In the genomic region with DNA sequence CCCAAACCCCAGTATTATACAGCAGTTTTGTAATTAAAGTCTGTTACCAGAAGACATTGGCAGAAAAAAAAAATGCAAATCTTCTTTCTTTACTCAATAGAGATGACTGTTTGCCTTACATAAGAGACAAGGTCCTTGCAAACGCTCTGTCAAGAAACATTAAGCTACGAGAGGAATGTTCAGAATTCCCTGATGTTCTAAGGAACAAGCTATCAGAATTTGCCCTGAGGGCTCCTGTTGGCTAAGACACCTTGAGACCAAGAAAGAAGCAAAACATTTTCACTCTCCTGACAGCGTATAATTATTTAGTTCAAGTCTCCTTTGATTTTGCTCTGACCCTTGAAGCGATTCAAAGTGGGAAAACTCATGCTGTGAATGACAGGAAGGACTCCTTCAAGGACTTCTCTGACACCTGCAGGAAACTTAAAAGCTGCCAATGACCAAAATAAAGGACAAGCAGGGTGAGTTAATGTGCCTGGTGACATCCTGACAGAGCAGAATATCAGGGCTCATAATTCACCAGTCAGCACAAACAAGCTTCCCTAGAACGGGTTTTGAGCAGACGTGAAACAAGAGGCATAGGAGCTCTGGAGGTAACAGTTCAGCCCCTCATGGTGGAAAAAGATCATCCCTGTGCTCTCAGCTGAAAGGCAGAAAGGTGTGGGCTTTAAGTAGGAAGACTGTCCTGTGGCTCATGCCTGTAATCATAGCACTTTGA, we compare ENCODE assay signal across 11 cellular contexts. TPM values are rescaled to one million over a fixed set of nuclear protein-coding genes. Genes with fewer than 3 reads are reported as not detected.
DNase-seq lines count a peak whose midpoint lies in the region; FAIRE-seq and TF ChIP-seq lines count a peak whose summit lies in the region.
"Had no signal": no experiment of that assay in that cellular context is flagged by ENCODE, and none has a peak within 500 bp of the region (broad histone marks: within the 10 kb centered on the region; RNA-seq: fewer than 3 reads in every experiment).

No MANE protein-coding gene starts in this region.

- DNase-seq in activated T-cell treated with anti-CD3 and anti-CD28 coated beads, Interleukin-2, amount 50 U/mL, for 24 hours = no peak
- no peak for DNase-seq in activated T-cell treated with anti-CD3 and anti-CD28 coated beads for 4 hours
- DNase-seq in activated T-helper 2 cell treated with anti-CD3 and anti-CD28 coated beads, Interferon-gamma antibody, Interleukin-2, Interleukin-4, amounts not matched to agents 10 μg/mL and 5 μg/mL and 100 μg/mL, durations not matched to agents 14 hours and 24 hours and 36 hours (ENCODE audit: low spot score) = no peak
- DNase-seq in AG08395 (ENCODE audit: low spot score) = no peak
- DNase-seq in D721Med (ENCODE audit: insufficient read length, low spot score) = no peak
- no peak for DNase-seq in NCI-H345 treated with DMSO at 0.1 percent for 48 hours (lab: John Stamatoyannopoulos, UW; ENCODE audit: unreplicated experiment)
- DNase-seq: cortex of kidney had no signal

- peak overlapping the region; percentile 91 for H3K27ac Mint-ChIP-seq in activated T-cell treated with anti-CD3 and anti-CD28 coated beads, Interleukin-2, amount 50 U/mL, for 24 hours
- peak overlapping the region; percentile 97 for H3K27ac Mint-ChIP-seq in activated T-helper 2 cell treated with anti-CD3 and anti-CD28 coated beads, Interferon-gamma antibody, Interleukin-2, Interleukin-4, amounts not matched to agents 10 μg/mL and 5 μg/mL and 100 μg/mL, durations not matched to agents 14 hours and 24 hours and 36 hours

- FAIRE-seq in D721Med (lab: Jason Lieb, UNC) = no peak
- FAIRE-seq: H1 had no signal

- peaks cover 29% of the 10 kb centered on the region for H3K4me1 ChIP-seq in thymus (ENCODE audit: control insufficient read depth, insufficient read depth, low read length)

- WGBS in thymus = 19% methylated on average over 6 of the region's 6 CpGs

- H3K4me1 Mint-ChIP-seq in activated T-cell treated with anti-CD3 and anti-CD28 coated beads, Interleukin-2, amount 50 U/mL, for 24 hours (ENCODE audit: low read depth) = peaks cover 75% of the 10 kb centered on the region
- H3K4me1 Mint-ChIP-seq in activated T-helper 2 cell treated with anti-CD3 and anti-CD28 coated beads, Interferon-gamma antibody, Interleukin-2, Interleukin-4, amounts not matched to agents 10 μg/mL and 5 μg/mL and 100 μg/mL, durations not matched to agents 14 hours and 24 hours and 36 hours (ENCODE audit: low read depth) = peaks cover 51% of the 10 kb centered on the region

- H3K4me3 ChIP-seq in thymus (ENCODE audit: low read length) = peak overlapping the region; percentile 7

- H3K27me3 ChIP-seq in layer of hippocampus (ENCODE audit: control insufficient read depth, insufficient read depth, low read length) (no peaks in the 10 kb centered on the region), thymus (ENCODE audit: control insufficient read depth, insufficient read depth) (no peaks in the 10 kb centered on the region)

- no peaks in the 10 kb centered on the region for H3K27me3 Mint-ChIP-seq in activated T-cell treated with anti-CD3 and anti-CD28 coated beads, Interleukin-2, amount 50 U/mL, for 24 hours
- H3K27me3 Mint-ChIP-seq in activated T-helper 2 cell treated with anti-CD3 and anti-CD28 coated beads, Interferon-gamma antibody, Interleukin-2, Interleukin-4, amounts not matched to agents 10 μg/mL and 5 μg/mL and 100 μg/mL, durations not matched to agents 14 hours and 24 hours and 36 hours (ENCODE audit: low read depth) = no peaks in the 10 kb centered on the region

- no peaks in the 10 kb centered on the region for H3K9me3 Mint-ChIP-seq in activated T-cell treated with anti-CD3 and anti-CD28 coated beads, Interleukin-2, amount 50 U/mL, for 24 hours
- H3K9me3 Mint-ChIP-seq in activated T-helper 2 cell treated with anti-CD3 and anti-CD28 coated beads, Interferon-gamma antibody, Interleukin-2, Interleukin-4, amounts not matched to agents 10 μg/mL and 5 μg/mL and 100 μg/mL, durations not matched to agents 14 hours and 24 hours and 36 hours = no peaks in the 10 kb centered on the region

- peak overlapping the region; percentile 93 for H3K4me3 Mint-ChIP-seq in activated T-cell treated with anti-CD3 and anti-CD28 coated beads, Interleukin-2, amount 50 U/mL, for 24 hours
- H3K4me3 Mint-ChIP-seq in activated T-helper 2 cell treated with anti-CD3 and anti-CD28 coated beads, Interferon-gamma antibody, Interleukin-2, Interleukin-4, amounts not matched to agents 10 μg/mL and 5 μg/mL and 100 μg/mL, durations not matched to agents 14 hours and 24 hours and 36 hours (ENCODE audit: low read depth) = peak overlapping the region; percentile 98

- H3K9me3 ChIP-seq in thymus (ENCODE audit: control insufficient read depth) = peaks cover 2% of the 10 kb centered on the region

- no peak for TF ChIP-seq CTCF in D721Med (IDR thresholded peaks at IDR 0.05; ENCODE audit: insufficient read depth, missing control alignments)

- intact Hi-C loops in activated T-helper 2 cell treated with anti-CD3 and anti-CD28 coated beads, Interferon-gamma antibody, Interleukin-2, Interleukin-4, amounts not matched to agents 10 μg/mL and 5 μg/mL and 100 μg/mL, durations not matched to agents 14 hours and 24 hours and 36 hours (cut with micrococcal nuclease) = loop anchor here (2.0 to 5.0 kb wide), 3 partner anchors 67 to 867 kb away; partner anchors contain the start of gene COX5A

- H3K36me3 ChIP-seq in thymus (ENCODE audit: control insufficient read depth, insufficient read depth) = peaks cover 17% of the 10 kb centered on the region

- H3K36me3 Mint-ChIP-seq in activated T-cell treated with anti-CD3 and anti-CD28 coated beads, Interleukin-2, amount 50 U/mL, for 24 hours (ENCODE audit: low read depth) = peaks cover 52% of the 10 kb centered on the region
- H3K36me3 Mint-ChIP-seq in activated T-helper 2 cell treated with anti-CD3 and anti-CD28 coated beads, Interferon-gamma antibody, Interleukin-2, Interleukin-4, amounts not matched to agents 10 μg/mL and 5 μg/mL and 100 μg/mL, durations not matched to agents 14 hours and 24 hours and 36 hours (ENCODE audit: low read depth) = peaks cover 46% of the 10 kb centered on the region

- peak overlapping the region; percentile 19 for H3K27ac ChIP-seq in layer of hippocampus (ENCODE audit: low read depth, low read length)
- no peak overlapping the region for H3K27ac ChIP-seq in thymus (ENCODE audit: low read depth)

RNA-seq across cellular contexts. Expression of gene SCAMP2, which starts 2.5 kb away (rescaled TPM):
- 85.0 and 90.6 TPM in 2 replicates for total RNA-seq in activated T-helper 2 cell treated with anti-CD3 and anti-CD28 coated beads, Interferon-gamma antibody, Interleukin-2, Interleukin-4, amounts not matched to agents 10 μg/mL and 5 μg/mL and 100 μg/mL, durations not matched to agents 14 hours and 24 hours and 36 hours
- polyA plus RNA-seq in thymus = 35.2 TPM

RNA-seq across cellular contexts. Expression of gene MPI, which starts 19.2 kb away (rescaled TPM):
- total RNA-seq in activated T-helper 2 cell treated with anti-CD3 and anti-CD28 coated beads, Interferon-gamma antibody, Interleukin-2, Interleukin-4, amounts not matched to agents 10 μg/mL and 5 μg/mL and 100 μg/mL, durations not matched to agents 14 hours and 24 hours and 36 hours = 66.3 and 71.6 TPM in 2 replicates
- polyA plus RNA-seq in thymus = 22.2 TPM

RNA-seq across cellular contexts. Expression of gene ULK3, which starts 27.7 kb away (rescaled TPM):
- total RNA-seq in activated T-helper 2 cell treated with anti-CD3 and anti-CD28 coated beads, Interferon-gamma antibody, Interleukin-2, Interleukin-4, amounts not matched to agents 10 μg/mL and 5 μg/mL and 100 μg/mL, durations not matched to agents 14 hours and 24 hours and 36 hours = 45.5 and 47.7 TPM in 2 replicates
- 59.4 TPM for polyA plus RNA-seq in thymus

RNA-seq across cellular contexts. Expression of gene FAM219B, which starts 36.0 kb away (rescaled TPM):
- total RNA-seq in activated T-helper 2 cell treated with anti-CD3 and anti-CD28 coated beads, Interferon-gamma antibody, Interleukin-2, Interleukin-4, amounts not matched to agents 10 μg/mL and 5 μg/mL and 100 μg/mL, durations not matched to agents 14 hours and 24 hours and 36 hours = 82.1 and 95.2 TPM in 2 replicates
- polyA plus RNA-seq in thymus = 25.5 TPM

RNA-seq across cellular contexts. Expression of gene CPLX3, which starts 44.2 kb away (rescaled TPM):
- total RNA-seq in activated T-helper 2 cell treated with anti-CD3 and anti-CD28 coated beads, Interferon-gamma antibody, Interleukin-2, Interleukin-4, amounts not matched to agents 10 μg/mL and 5 μg/mL and 100 μg/mL, durations not matched to agents 14 hours and 24 hours and 36 hours = 0.16 TPM in 1 of 2 replicates, not detected in the other
- polyA plus RNA-seq in thymus = 1.1 TPM
- total RNA-seq: H1 had no signal
- polyA plus RNA-seq: BJ had no signal
